ENCODE assay signal across 9 cellular contexts in the genomic region with DNA sequence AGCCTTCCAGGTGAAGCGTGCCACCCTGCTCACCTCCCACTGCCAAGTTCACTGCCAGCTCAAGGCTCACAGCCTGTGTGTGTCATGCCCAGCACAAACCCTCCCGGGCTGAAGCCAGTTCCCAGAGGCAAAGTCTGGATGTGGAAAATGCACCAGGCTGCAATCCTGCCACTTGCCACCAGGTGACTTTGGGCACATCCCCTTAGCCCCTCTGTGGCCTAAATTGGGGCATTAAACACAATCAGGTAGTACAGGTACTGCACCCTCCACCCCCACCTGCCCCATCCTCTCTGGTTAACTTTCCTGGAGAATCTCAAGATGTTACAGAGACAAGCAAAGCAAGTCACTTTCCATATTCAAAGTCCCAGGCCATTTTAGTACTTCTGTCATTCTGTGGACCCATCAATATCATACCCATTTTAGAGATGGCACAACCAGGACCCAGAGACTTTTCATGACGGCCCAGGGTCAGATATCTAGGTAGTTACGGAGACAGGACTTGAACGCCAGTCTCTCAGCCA. TPM values are rescaled to one million over a fixed set of nuclear protein-coding genes. Genes with fewer than 3 reads are reported as not detected.
DNase-seq lines count a peak whose midpoint lies in the region; ATAC-seq and TF ChIP-seq lines count a peak whose summit lies in the region.
"Had no signal": no experiment of that assay in that cellular context is flagged by ENCODE, and none has a peak within 500 bp of the region (broad histone marks: within the 10 kb centered on the region; RNA-seq: fewer than 3 reads in every experiment).

No MANE protein-coding gene starts in this region.

- CTCF ChIA-PET in Panc1 (lab: Charles Lee): no interaction called here

- TF ChIP-seq CTCF in Panc1 (IDR thresholded peaks at IDR 0.05) (peak; percentile 77), cardiac fibroblast (IDR thresholded peaks at IDR 0.05; ENCODE audit: low read depth, low read length) (peak; percentile 69), progenitor cell of endocrine pancreas (IDR thresholded peaks at IDR 0.05; ENCODE audit: unreplicated experiment) (peak; percentile 60)

- ATAC-seq in Panc1 (peak; percentile 48), GM21360 (IDR thresholded peaks at IDR 0.05; ENCODE audit: unreplicated experiment) (no peak)

- H3K9me3 ChIP-seq in Panc1 (ENCODE audit: control insufficient read depth, insufficient read depth, low read depth, low read length): no peaks in the 10 kb centered on the region

- peaks cover 2% of the 10 kb centered on the region for H3K4me1 Mint-ChIP-seq in progenitor cell of endocrine pancreas (ENCODE audit: low read depth)

- peaks cover 57% of the 10 kb centered on the region for H3K27me3 Mint-ChIP-seq in progenitor cell of endocrine pancreas

- no peaks in the 10 kb centered on the region for H3K36me3 Mint-ChIP-seq in progenitor cell of endocrine pancreas (ENCODE audit: insufficient read depth)

- peaks cover 8% of the 10 kb centered on the region for H3K4me1 ChIP-seq in Panc1 (ENCODE audit: control insufficient read depth, insufficient read depth, low read length)

- no peak overlapping the region for H3K27ac ChIP-seq in Panc1 (ENCODE audit: low read length)

- BruUV-seq in Panc1 (replicated peaks; lab: Mats Ljungman, UMichigan): no TSS peak

- no peaks in the 10 kb centered on the region for H3K9me3 Mint-ChIP-seq in progenitor cell of endocrine pancreas (ENCODE audit: low read depth)

- H3K4me3 ChIP-seq in Panc1 (ENCODE audit: low read depth in 2 of 2, low read length in 2 of 2) (no peak overlapping the region), cardiac fibroblast (replicated peaks in 1 of 2; ENCODE audit: low read depth in 2 of 2, low read length in 2 of 2) (no peak overlapping the region)

- intact Hi-C loops in Panc1 (cut with micrococcal nuclease; ENCODE audit: unreplicated experiment): no loop called here

- H3K27ac Mint-ChIP-seq in progenitor cell of endocrine pancreas: no peak overlapping the region

- peak overlapping the region; percentile 40 for H3K4me3 Mint-ChIP-seq in progenitor cell of endocrine pancreas (ENCODE audit: low read depth)

- H3K36me3 ChIP-seq in Panc1 (ENCODE audit: control insufficient read depth, insufficient read depth, low read length): no peaks in the 10 kb centered on the region

- peak; percentile 61 for DNase-seq in DMS 273 (lab: John Stamatoyannopoulos, UW; ENCODE audit: unreplicated experiment)
- no peak for DNase-seq in DMS 273 treated with DMSO at 0.1 percent for 48 hours (lab: John Stamatoyannopoulos, UW)
- DNase-seq in Panc1 (ENCODE audit: low read depth, low spot score): no peak
- no peak for DNase-seq in cardiac fibroblast (ENCODE audit: low read depth in 2 of 2)
- peak; percentile 24 for DNase-seq in progenitor cell of endocrine pancreas (ENCODE audit: low spot score, unreplicated experiment)
- DNase-seq in activated gamma-delta T cell (lab: John Stamatoyannopoulos, UW): no peak
- no peak for DNase-seq in medulla oblongata (ENCODE audit: extremely low spot score)

- in situ Hi-C loops in Panc1 (cut with HindIII; ENCODE audit: low pct_unique_long_range_greater_than_20kb, low sequenced_read_pairs): no loop called here

- no peaks in the 10 kb centered on the region for H3K27me3 ChIP-seq in Panc1 (ENCODE audit: control insufficient read depth, insufficient read depth, low read length)

- POLR2A ChIA-PET in Panc1 (lab: Charles Lee): no interaction called here

RNA-seq across cellular contexts. Expression of gene RASD2, which starts 1.8 kb away (rescaled TPM):
- total RNA-seq in Panc1 (2021; ENCODE audit: unreplicated experiment): 26.7 TPM
- 60.7 TPM for polyA plus RNA-seq in Panc1 (2012; ENCODE audit: insufficient read length)
- 0.07 TPM in 1 of 2 replicates, not detected in the other for total RNA-seq in progenitor cell of endocrine pancreas
- total RNA-seq: T-helper 2 cell treated with Interferon-gamma antibody and Interleukin-4, amounts not matched to agents 100 ng/mL and 5 ng/mL, for 36 hours had no signal

Comparison
In these comparisons a context has a peak if more than half of its experiments do, and no peak if none do; other contexts are left out.
1. DNase-seq: peak in DMS 273 (single experiment) and progenitor cell of endocrine pancreas (single experiment); none in DMS 273 treated with DMSO at 0.1 percent for 48 hours (single experiment), Panc1 (single experiment), cardiac fibroblast (0 of 2), activated gamma-delta T cell (single experiment) and medulla oblongata (single experiment).
2. RNA of gene RASD2, which starts 1.8 kb away (total RNA-seq): 26.7 TPM in Panc1 (single experiment); 0.07 TPM in progenitor cell of endocrine pancreas; every median in the first group is over 10 times any median in the second.
3. Peak in every context shown above with its lines, with median percentiles within 50 percentile points of each other: CTCF ChIP-seq.